27 cellular contexts compared by ENCODE assay signal in the genomic region with DNA sequence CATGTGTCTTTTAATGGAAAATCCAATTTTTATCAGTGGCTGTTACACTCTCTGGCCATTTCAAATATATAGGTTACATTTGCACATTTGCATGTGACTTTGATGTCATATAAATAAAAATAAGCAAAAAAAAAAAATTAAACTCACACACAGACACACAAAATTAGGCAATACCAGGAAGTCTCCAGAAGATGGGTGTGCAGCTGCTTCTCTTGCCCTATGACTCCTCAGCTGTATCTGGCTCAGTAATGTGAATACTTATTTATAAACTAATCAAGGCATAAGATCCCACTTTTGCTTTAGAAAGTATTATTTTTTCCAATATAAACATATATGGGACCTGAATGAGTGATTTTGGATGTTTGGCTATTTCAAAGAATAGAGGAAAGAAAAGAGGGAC.
A peak's percentile ranks its signal among the peaks of the same experiment; 100 is the strongest.
DNase-seq lines count a peak whose midpoint lies in the region; ATAC-seq lines count a peak whose summit lies in the region.
"Had no signal": no experiment of that assay in that cellular context is flagged by ENCODE, and none has a peak within 500 bp of the region (broad histone marks: within the 10 kb centered on the region; RNA-seq: fewer than 3 reads in every experiment).

No MANE protein-coding gene starts in this region.

- H3K4me3 ChIP-seq in adipocyte (ENCODE audit: low read length): no peak overlapping the region
- H3K4me3 ChIP-seq: A549, BLaER1, GM23338, HAP-1, SJCRH30 had no signal

- no peak overlapping the region for H3K27ac Mint-ChIP-seq in activated naive CD4-positive, alpha-beta T cell treated with anti-CD3 and anti-CD28 coated beads for 36 hours
- H3K27ac Mint-ChIP-seq: CD4-positive, alpha-beta T cell; T-cell had no signal

- no peak overlapping the region for H3K9ac ChIP-seq in adipocyte (ENCODE audit: low read length)
- H3K9ac ChIP-seq: BLaER1 had no signal

- H3K9me3 Mint-ChIP-seq in activated naive CD4-positive, alpha-beta T cell treated with anti-CD3 and anti-CD28 coated beads for 36 hours: no peaks in the 10 kb centered on the region
- H3K9me3 Mint-ChIP-seq: GM23338 had no signal

- CTCF ChIA-PET in activated naive CD4-positive, alpha-beta T cell treated with anti-CD3 and anti-CD28 coated beads for 36 hours (lab: Charles Lee): no interaction called here

- H3K27me3 ChIP-seq in adipocyte (replicated peaks; ENCODE audit: control insufficient read depth, insufficient read depth, low read length): no peaks in the 10 kb centered on the region
- H3K27me3 ChIP-seq: BLaER1 had no signal

- no peaks in the 10 kb centered on the region for H3K9me3 ChIP-seq in adipocyte (ENCODE audit: control insufficient read depth, low read length)
- H3K9me3 ChIP-seq: A549, BLaER1, Caco-2, HAP-1, SJCRH30 had no signal

- H3K4me1 ChIP-seq in adipocyte (ENCODE audit: control insufficient read depth, insufficient read depth, low read length): peaks cover 11% of the 10 kb centered on the region
- H3K4me1 ChIP-seq: BLaER1, HAP-1 had no signal

- H3K36me3 Mint-ChIP-seq in activated naive CD4-positive, alpha-beta T cell treated with anti-CD3 and anti-CD28 coated beads for 36 hours (ENCODE audit: low read depth): no peaks in the 10 kb centered on the region
- H3K36me3 Mint-ChIP-seq: T-cell had no signal

- no peaks in the 10 kb centered on the region for H3K36me3 ChIP-seq in adipocyte (ENCODE audit: control insufficient read depth, insufficient read depth, low read length, severe bottlenecking)
- H3K36me3 ChIP-seq: BLaER1, HAP-1, SJCRH30 had no signal

- DNase-seq in EL (peak; percentile 26), adipocyte (ENCODE audit: low read depth) (peak; percentile 3), fibroblast of peridontal ligament (ENCODE audit: extremely low read depth) (peak; percentile 20), RPMI8226 (no peak), NCI-H446 treated with DMSO at 0.1 percent for 48 hours (lab: John Stamatoyannopoulos, UW) (no peak)
- DNase-seq in activated naive CD4-positive, alpha-beta T cell treated with anti-CD3 and anti-CD28 coated beads for 36 hours: no peak
- DNase-seq: Caco-2; CD4-positive, alpha-beta T cell; DMS 273 treated with DMSO at 0.1 percent for 48 hours; DMS79 treated with DMSO at 0.1 percent for 48 hours; KBM-7; NCI-H1092 treated with DMSO at 0.1 percent for 48 hours; NCI-H1436 treated with DMSO at 0.1 percent for 48 hours; NCI-H2029; NCI-H226; NCI-H524; NCI-H774; NK-92 treated with Interleukin-12 subunit alpha and Interleukin-12 subunit beta, amount 100 ng/mL, for 24 hours; SJCRH30; T-cell had no signal

- ATAC-seq in HG03460 (IDR thresholded peaks at IDR 0.05; ENCODE audit: unreplicated experiment): no peak
- ATAC-seq: A549, GM23338, HepG2, Panc1, T-cell had no signal

- H3K4me3 Mint-ChIP-seq in activated naive CD4-positive, alpha-beta T cell treated with anti-CD3 and anti-CD28 coated beads for 36 hours: no peak overlapping the region
- H3K4me3 Mint-ChIP-seq: CD4-positive, alpha-beta T cell; GM23338; T-cell had no signal

- no peaks in the 10 kb centered on the region for H3K4me1 Mint-ChIP-seq in activated naive CD4-positive, alpha-beta T cell treated with anti-CD3 and anti-CD28 coated beads for 36 hours (ENCODE audit: low read depth)
- H3K4me1 Mint-ChIP-seq: T-cell had no signal

- intact Hi-C loops in activated naive CD4-positive, alpha-beta T cell treated with anti-CD3 and anti-CD28 coated beads for 36 hours (cut with micrococcal nuclease): no loop called here

- peaks cover 3% of the 10 kb centered on the region for H3K27me3 Mint-ChIP-seq in activated naive CD4-positive, alpha-beta T cell treated with anti-CD3 and anti-CD28 coated beads for 36 hours (ENCODE audit: low read depth)

Comparison
In these comparisons a context has a peak if more than half of its experiments do, and no peak if none do; other contexts are left out.
1. DNase-seq: peak in EL (single experiment), adipocyte (single experiment) and fibroblast of peridontal ligament (single experiment); none in RPMI8226 (single experiment), activated naive CD4-positive, alpha-beta T cell treated with anti-CD3 and anti-CD28 coated beads for 36 hours (single experiment) and NCI-H446 treated with DMSO at 0.1 percent for 48 hours (single experiment).